Comparison of ENCODE assay signal across 8 cellular contexts in the genomic region with DNA sequence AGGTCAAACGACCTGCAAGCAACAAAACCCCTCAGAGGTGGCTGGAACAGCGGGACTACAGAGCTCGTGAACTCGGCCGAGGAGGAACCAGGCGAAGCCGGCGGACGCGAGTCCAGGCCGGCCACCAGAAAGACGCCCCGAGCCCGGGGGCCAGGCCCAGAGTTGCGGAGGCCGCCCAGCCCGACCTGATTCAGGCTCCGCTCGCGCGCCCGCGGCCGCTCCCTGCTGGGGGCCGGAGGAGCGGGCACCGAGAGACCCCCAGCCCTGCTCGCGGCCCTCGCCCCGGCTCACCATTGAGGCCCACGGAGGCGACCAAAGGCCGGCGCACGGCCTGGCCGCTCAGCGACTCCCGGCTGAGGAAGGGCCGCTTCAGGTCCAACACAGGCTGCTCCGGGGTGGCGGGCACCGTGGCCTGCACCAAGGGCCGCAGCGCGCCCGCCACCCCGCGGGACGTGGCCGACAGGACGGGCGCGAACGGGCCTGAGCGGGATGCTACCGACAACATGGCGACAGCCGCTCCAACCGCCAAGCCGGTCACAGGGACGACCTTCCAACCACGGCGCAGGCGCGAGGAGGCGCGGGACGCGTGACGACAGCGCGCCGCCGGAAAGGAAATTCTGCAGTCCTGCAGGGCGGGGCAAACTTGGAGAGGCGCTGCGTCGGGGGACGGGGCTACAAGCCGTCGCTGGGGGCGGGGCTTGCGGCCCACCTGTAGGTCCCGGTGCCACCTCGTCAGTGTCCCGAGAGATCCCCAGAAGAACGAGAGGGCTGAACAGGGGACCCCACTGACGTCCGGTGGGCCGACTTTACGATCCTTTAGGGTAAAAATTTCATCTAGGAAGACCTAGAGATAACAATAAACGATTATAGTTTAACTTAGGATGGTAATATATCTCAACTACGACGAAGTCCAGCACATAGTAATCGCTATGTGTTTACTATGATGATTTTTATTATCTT. TPM values are rescaled to one million over a fixed set of nuclear protein-coding genes. Genes with fewer than 3 reads are reported as not detected.
DNase-seq lines count a peak whose midpoint lies in the region; ATAC-seq and TF ChIP-seq lines count a peak whose summit lies in the region.

A gene (minus strand): TSS at position 538 of the 960 bp plus-strand sequence. CDS start 33 bp downstream, at position 505.

- DNase-seq in NCI-H1694 treated with DMSO at 0.1 percent for 48 hours (lab: John Stamatoyannopoulos, UW): peak; percentile 92
- DNase-seq in amniotic stem cell (lab: John Stamatoyannopoulos, UW): peak; percentile 84
- DNase-seq in left cardiac atrium: peak; percentile 97
- DNase-seq in posterior vena cava (ENCODE audit: low spot score): peak; percentile 98
- DNase-seq in upper lobe of left lung: peak; percentile 95 to 99

- peak within 1 kb of the TSS; percentile 79 to 97 (median 95) for H3K4me3 ChIP-seq in upper lobe of left lung

- peaks cover 26% of the 10 kb centered on the region for H3K36me3 Mint-ChIP-seq in T-helper 1 cell treated with Interleukin-12 subunit alpha and Interleukin-12 subunit beta and Interleukin-4 antibody, amounts not matched to agents 30 μg/mL and 1 μg/mL, for 36 hours (ENCODE audit: low read depth)

- intact Hi-C loops in left cardiac atrium (cut with DNase I): no loop called here
- intact Hi-C loops in posterior vena cava (cut with DNase I): no loop called here

- H3K9me3 Mint-ChIP-seq in T-helper 1 cell treated with Interleukin-12 subunit alpha and Interleukin-12 subunit beta and Interleukin-4 antibody, amounts not matched to agents 30 μg/mL and 1 μg/mL, for 36 hours: peaks cover 4% of the 10 kb centered on the region

- 1 to 5% methylated on average over 8 to 49 of the region's 96 CpGs for WGBS in upper lobe of left lung, 2 donors

- H3K27ac Mint-ChIP-seq in T-helper 1 cell treated with Interleukin-12 subunit alpha and Interleukin-12 subunit beta and Interleukin-4 antibody, amounts not matched to agents 30 μg/mL and 1 μg/mL, for 36 hours: peak within 1 kb of the TSS; percentile 91

- peak in 2 of 6 experiments; percentile 16 to 17 for TF ChIP-seq CTCF in upper lobe of left lung (IDR thresholded peaks at IDR 0.05)

- ATAC-seq in GM18499 (IDR thresholded peaks at IDR 0.05; ENCODE audit: insufficient read depth, unreplicated experiment) (peak; percentile 88), HG02938 (IDR thresholded peaks at IDR 0.05; ENCODE audit: unreplicated experiment) (peak; percentile 92), left cardiac atrium (peak; percentile 99), upper lobe of left lung (ENCODE audit: low FRiP score in 2 of 2) (peak; percentile 98 to 99)

- peak in 3 of 4 donors; percentile 55 to 97 (median 92) for TF ChIP-seq POLR2A in upper lobe of left lung (IDR thresholded peaks at IDR 0.05)

- H3K4me1 ChIP-seq in upper lobe of left lung: peaks cover 11 to 35% (median 19%) of the 10 kb centered on the region in 4 donors

- H3K36me3 ChIP-seq in upper lobe of left lung: peaks cover 0 to 1% (median 0%) of the 10 kb centered on the region in 4 donors

- H3K4me3 Mint-ChIP-seq in T-helper 1 cell treated with Interleukin-12 subunit alpha and Interleukin-12 subunit beta and Interleukin-4 antibody, amounts not matched to agents 30 μg/mL and 1 μg/mL, for 36 hours: peak within 1 kb of the TSS; percentile 91

- peaks cover 32% of the 10 kb centered on the region for H3K4me1 Mint-ChIP-seq in T-helper 1 cell treated with Interleukin-12 subunit alpha and Interleukin-12 subunit beta and Interleukin-4 antibody, amounts not matched to agents 30 μg/mL and 1 μg/mL, for 36 hours (ENCODE audit: low read depth)

- H3K27me3 Mint-ChIP-seq in T-helper 1 cell treated with Interleukin-12 subunit alpha and Interleukin-12 subunit beta and Interleukin-4 antibody, amounts not matched to agents 30 μg/mL and 1 μg/mL, for 36 hours (ENCODE audit: low read depth): peaks cover 12% of the 10 kb centered on the region

- H3K27ac ChIP-seq in upper lobe of left lung: peak within 1 kb of the TSS; percentile 90 to 97 (median 94)

- no peaks in the 10 kb centered on the region for H3K27me3 ChIP-seq in upper lobe of left lung

- TF ChIP-seq EP300 in upper lobe of left lung (IDR thresholded peaks at IDR 0.05): peak in 1 of 4 donors; percentile 53

- H3K9me3 ChIP-seq in upper lobe of left lung: no peaks in the 10 kb centered on the region

RNA-seq across cellular contexts. Expression of the gene that starts here (rescaled TPM):
- 100 to 1,000 TPM; 112 to 127 TPM for total RNA-seq in left cardiac atrium
- total RNA-seq in posterior vena cava: 10 to 100 TPM; 22.3 to 22.6 TPM
- total RNA-seq in upper lobe of left lung: 10 to 100 TPM in 5 of 6 donors, 1 to 10 TPM in 1; 9.4 to 36.6 (median 20.0) TPM

Comparison
In these comparisons a context has a peak if more than half of its experiments do, and no peak if none do; other contexts are left out.
1. Peak in every context shown above with its lines: DNase-seq, ATAC-seq, H3K4me3 ChIP-seq and H3K27ac ChIP-seq.